In the genomic region with DNA sequence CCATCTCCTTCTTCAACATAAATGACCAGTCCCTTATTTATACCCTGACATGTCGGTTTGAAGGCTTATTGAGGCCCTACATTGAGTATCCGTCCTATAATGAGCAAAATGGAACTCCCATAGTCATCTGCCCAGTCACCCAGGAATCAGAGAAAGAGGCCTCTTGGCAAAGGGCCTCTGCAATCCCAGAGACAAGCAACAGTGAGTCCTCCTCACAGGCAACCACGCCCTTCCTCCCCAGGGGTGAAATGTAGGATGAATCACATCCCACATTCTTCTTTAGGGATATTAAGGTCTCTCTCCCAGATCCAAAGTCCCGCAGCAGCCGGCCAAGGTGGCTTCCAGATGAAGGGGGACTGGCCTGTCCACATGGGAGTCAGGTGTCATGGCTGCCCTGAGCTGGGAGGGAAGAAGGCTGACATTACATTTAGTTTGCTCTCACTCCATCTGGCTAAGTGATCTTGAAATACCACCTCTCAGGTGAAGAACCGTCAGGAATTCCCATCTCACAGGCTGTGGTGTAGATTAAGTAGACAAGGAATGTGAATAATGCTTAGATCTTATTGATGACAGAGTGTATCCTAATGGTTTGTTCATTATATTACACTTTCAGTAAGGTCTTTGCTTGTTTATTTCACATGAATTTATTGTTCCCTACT, we compare ENCODE assay signal across 20 cellular contexts. TPM values are rescaled to one million over a fixed set of nuclear protein-coding genes. Genes with fewer than 3 reads are reported as not detected.
"Had no signal": no experiment of that assay in that cellular context is flagged by ENCODE, and none has a peak within 500 bp of the region (broad histone marks: within the 10 kb centered on the region; RNA-seq: fewer than 3 reads in every experiment).

No MANE protein-coding gene starts in this region.

- H3K9me3 ChIP-seq: transverse colon had no signal

- H3K4me1 Mint-ChIP-seq: activated CD4-positive, alpha-beta memory T cell treated with anti-CD3 and anti-CD28 coated beads, Interleukin-2, amount 10 ng/mL, durations not matched to agents 7 days and 5 days; immature natural killer cell; natural killer cell had no signal

- H3K9me3 Mint-ChIP-seq: activated CD4-positive, alpha-beta memory T cell treated with anti-CD3 and anti-CD28 coated beads, Interleukin-2, amount 10 ng/mL, durations not matched to agents 7 days and 5 days; activated naive CD8-positive, alpha-beta T cell treated with anti-CD3 and anti-CD28 coated beads, Interleukin-2, amount 10 ng/mL, durations not matched to agents 7 days and 5 days; immature natural killer cell; natural killer cell had no signal

- H3K27ac Mint-ChIP-seq: activated CD4-positive, alpha-beta memory T cell treated with anti-CD3 and anti-CD28 coated beads, Interleukin-2, amount 10 ng/mL, durations not matched to agents 7 days and 5 days; activated CD4-positive, alpha-beta T cell treated with anti-CD3 and anti-CD28 coated beads for 36 hours; activated naive CD8-positive, alpha-beta T cell treated with anti-CD3 and anti-CD28 coated beads, Interleukin-2, amount 10 ng/mL, durations not matched to agents 7 days and 5 days; immature natural killer cell; natural killer cell had no signal

- H3K36me3 ChIP-seq: transverse colon had no signal

- H3K27ac ChIP-seq: transverse colon, VCaP had no signal

- ATAC-seq: activated CD4-positive, alpha-beta T cell treated with anti-CD3 and anti-CD28 coated beads for 36 hours; esophagus mucosa; left colon; natural killer cell; sciatic nerve had no signal

- H3K36me3 Mint-ChIP-seq: activated naive CD8-positive, alpha-beta T cell treated with anti-CD3 and anti-CD28 coated beads, Interleukin-2, amount 10 ng/mL, durations not matched to agents 7 days and 5 days; immature natural killer cell; natural killer cell had no signal

- H3K4me3 ChIP-seq: transverse colon had no signal

- H3K4me1 ChIP-seq: transverse colon had no signal

- H3K4me3 Mint-ChIP-seq: activated CD4-positive, alpha-beta memory T cell treated with anti-CD3 and anti-CD28 coated beads, Interleukin-2, amount 10 ng/mL, durations not matched to agents 7 days and 5 days; activated CD4-positive, alpha-beta T cell treated with anti-CD3 and anti-CD28 coated beads for 36 hours; activated naive CD8-positive, alpha-beta T cell treated with anti-CD3 and anti-CD28 coated beads, Interleukin-2, amount 10 ng/mL, durations not matched to agents 7 days and 5 days; immature natural killer cell; natural killer cell had no signal

- H3K27me3 ChIP-seq: transverse colon had no signal

- DNase-seq: activated CD4-positive, alpha-beta memory T cell treated with anti-CD3 and anti-CD28 coated beads, Interleukin-2, amount 10 ng/mL, durations not matched to agents 7 days and 5 days; activated CD4-positive, alpha-beta T cell treated with anti-CD3 and anti-CD28 coated beads for 36 hours; activated CD8-positive, alpha-beta memory T cell treated with anti-CD3 and anti-CD28 coated beads, Interleukin-2, amount 50 U/mL, for 4 hours; activated naive CD8-positive, alpha-beta T cell treated with anti-CD3 and anti-CD28 coated beads, Interleukin-2, amount 10 ng/mL, durations not matched to agents 7 days and 5 days; anterior cingulate cortex; immature natural killer cell; left colon; natural killer cell; occipital lobe; stimulated activated CD4-positive, alpha-beta T cell treated with anti-CD3 and anti-CD28 coated beads, Interleukin-2, amount 100 ng/mL, for 24 hours; stimulated activated naive CD4-positive, alpha-beta T cell; substantia nigra; T1000; transverse colon had no signal

RNA-seq across cellular contexts. Expression of gene BTNL3, which starts 38.2 kb away (rescaled TPM):
- total RNA-seq: activated CD4-positive, alpha-beta memory T cell treated with anti-CD3 and anti-CD28 coated beads, Interleukin-2, amount 10 ng/mL, durations not matched to agents 7 days and 5 days; activated CD4-positive, alpha-beta T cell treated with anti-CD3 and anti-CD28 coated beads for 36 hours; activated naive CD8-positive, alpha-beta T cell treated with anti-CD3 and anti-CD28 coated beads, Interleukin-2, amount 10 ng/mL, durations not matched to agents 7 days and 5 days; chondrocyte; dermis microvascular lymphatic vessel endothelial cell; esophagus mucosa; natural killer cell; occipital lobe; pulmonary artery endothelial cell; sciatic nerve had no signal
- polyA plus RNA-seq: immature natural killer cell had no signal

RNA-seq across cellular contexts. Expression of gene BTNL8, which starts 51.5 kb away (rescaled TPM):
- total RNA-seq: activated CD4-positive, alpha-beta memory T cell treated with anti-CD3 and anti-CD28 coated beads, Interleukin-2, amount 10 ng/mL, durations not matched to agents 7 days and 5 days; activated naive CD8-positive, alpha-beta T cell treated with anti-CD3 and anti-CD28 coated beads, Interleukin-2, amount 10 ng/mL, durations not matched to agents 7 days and 5 days; chondrocyte; dermis microvascular lymphatic vessel endothelial cell; esophagus mucosa; occipital lobe; pulmonary artery endothelial cell had no signal
- polyA plus RNA-seq: immature natural killer cell had no signal
